In genomic region chr1:16643001-16643411, GRCh38 we compare ENCODE assay signal across 8 cellular contexts. TPM values are rescaled to one million over a fixed set of nuclear protein-coding genes. Genes with fewer than 3 reads are reported as not detected.
DNase-seq lines count a peak whose midpoint lies in the region; ATAC-seq, FAIRE-seq and TF ChIP-seq lines count a peak whose summit lies in the region.
"Not testable (repeated sequence)": the region's sequence is repeated elsewhere in the genome, so short reads cannot be mapped to it uniquely, and the experiment has no call there.

No MANE protein-coding gene starts in this region.

- H3K4me3 ChIP-seq in AG10803 (ENCODE audit: low read length) (peak overlapping the region; percentile 18), esophagus muscularis mucosa (peak overlapping the region; percentile 4 to 81 (median 61)), HepG2 (replicated peaks in 1 of 3; ENCODE audit: insufficient read depth in 1 of 3, low read depth in 2 of 3, low read length in 3 of 3) (peak overlapping the region; percentile 26 to 96 (median 90); a peak in 5 of 6 replicates)
- H3K4me3 ChIP-seq in MM.1S (ENCODE audit: low read length); osteoblast (ENCODE audit: insufficient read depth, low read length): not testable (repeated sequence)

- not testable (repeated sequence) for BruUV-seq in HepG2 (replicated peaks; lab: Mats Ljungman, UMichigan)

- not testable (repeated sequence) for H3F3A ChIP-seq in MM.1S (ENCODE audit: insufficient read depth, low read length)

- TF ChIP-seq POLR2A in esophagus muscularis mucosa (IDR thresholded peaks at IDR 0.05; ENCODE audit: low read depth); HepG2 (IDR thresholded peaks at IDR 0.05; ENCODE audit: insufficient read depth in 1 of 2, low read depth in 2 of 2, low read length in 2 of 2): not testable (repeated sequence)

- H3K27ac Mint-ChIP-seq in activated CD4-positive, alpha-beta memory T cell treated with anti-CD3 and anti-CD28 coated beads for 36 hours; activated naive CD8-positive, alpha-beta T cell treated with anti-CD3 and anti-CD28 coated beads, Interleukin-2, amount 50 U/mL, for 24 hours: not testable (repeated sequence)

- POLR2A ChIA-PET in activated CD4-positive, alpha-beta memory T cell treated with anti-CD3 and anti-CD28 coated beads for 36 hours (lab: Charles Lee); HepG2 (lab: Yijun Ruan, JAX): not testable (repeated sequence)

- not testable (repeated sequence) for H3K4me1 Mint-ChIP-seq in activated CD4-positive, alpha-beta memory T cell treated with anti-CD3 and anti-CD28 coated beads for 36 hours (ENCODE audit: low read depth); activated naive CD8-positive, alpha-beta T cell treated with anti-CD3 and anti-CD28 coated beads, Interleukin-2, amount 50 U/mL, for 24 hours

- not testable (repeated sequence) for H4K20me1 ChIP-seq in MM.1S (ENCODE audit: insufficient read depth, low read length)
- peaks cover 41% of the 10 kb centered on the region for H4K20me1 ChIP-seq in HepG2 (ENCODE audit: insufficient read depth, low read length)
- H4K20me1 ChIP-seq in osteoblast (ENCODE audit: insufficient read depth, low read length) = peaks cover 20% of the 10 kb centered on the region

- not testable (repeated sequence) for ATAC-seq in activated naive CD8-positive, alpha-beta T cell treated with anti-CD3 and anti-CD28 coated beads, Interleukin-2, amount 50 U/mL, for 24 hours; HepG2

- peaks cover 15% of the 10 kb centered on the region for H3K4me1 ChIP-seq in MM.1S (ENCODE audit: low read length)
- peaks cover 25 to 50% (median 33%) of the 10 kb centered on the region in 4 donors for H3K4me1 ChIP-seq in esophagus muscularis mucosa
- peaks cover 59% of the 10 kb centered on the region for H3K4me1 ChIP-seq in HepG2 (ENCODE audit: insufficient read depth, low read length)
- peaks cover 20% of the 10 kb centered on the region for H3K4me1 ChIP-seq in osteoblast (ENCODE audit: insufficient read depth, low read length)

- DNase-seq in AG10803 (ENCODE audit: low read depth); MM.1S; esophagus muscularis mucosa (ENCODE audit: extremely low spot score); HepG2 (ENCODE audit: low spot score): not testable (repeated sequence)
- peak; percentile 9 for DNase-seq in activated CD4-positive, alpha-beta memory T cell treated with anti-CD3 and anti-CD28 coated beads for 36 hours
- DNase-seq in activated naive CD8-positive, alpha-beta T cell treated with anti-CD3 and anti-CD28 coated beads, Interleukin-2, amount 50 U/mL, for 24 hours = peak; percentile 1
- DNase-seq in osteoblast (ENCODE audit: insufficient read length, low spot score, missing footprints) = peak; percentile 82
- DNase-seq in stimulated activated CD8-positive, alpha-beta memory T cell treated with anti-CD3 and anti-CD28 coated beads, Interleukin-4, amount 100 ng/mL, for 48 hours = peak; percentile 32

- not testable (repeated sequence) for H3K27me3 ChIP-seq in MM.1S (replicated peaks; ENCODE audit: insufficient read depth, low read length); HepG2 (ENCODE audit: control insufficient read depth in 1 of 2, insufficient read depth in 2 of 2, low read length in 2 of 2); osteoblast (ENCODE audit: insufficient read depth, low read length)
- peaks cover 0 to 20% (median 0%) of the 10 kb centered on the region in 4 donors for H3K27me3 ChIP-seq in esophagus muscularis mucosa

- H3K4me3 Mint-ChIP-seq in activated CD4-positive, alpha-beta memory T cell treated with anti-CD3 and anti-CD28 coated beads for 36 hours; activated naive CD8-positive, alpha-beta T cell treated with anti-CD3 and anti-CD28 coated beads, Interleukin-2, amount 50 U/mL, for 24 hours: not testable (repeated sequence)

- H3K9ac ChIP-seq in MM.1S (ENCODE audit: low read length) = not testable (repeated sequence)
- peak overlapping the region; percentile 99 for H3K9ac ChIP-seq in HepG2 (ENCODE audit: insufficient read depth, low read depth, low read length)

- not testable (repeated sequence) for H3K27me3 Mint-ChIP-seq in activated CD4-positive, alpha-beta memory T cell treated with anti-CD3 and anti-CD28 coated beads for 36 hours; activated naive CD8-positive, alpha-beta T cell treated with anti-CD3 and anti-CD28 coated beads, Interleukin-2, amount 50 U/mL, for 24 hours

- H3K27ac ChIP-seq in MM.1S (ENCODE audit: low read length); esophagus muscularis mucosa (replicated peaks in 1 of 4); HepG2 (ENCODE audit: extremely low read length, insufficient read depth, low read length): not testable (repeated sequence)
- H3K27ac ChIP-seq in osteoblast (ENCODE audit: low read depth, low read length) = peak overlapping the region; percentile 25

- not testable (repeated sequence) for H3K9me3 Mint-ChIP-seq in activated CD4-positive, alpha-beta memory T cell treated with anti-CD3 and anti-CD28 coated beads for 36 hours; activated naive CD8-positive, alpha-beta T cell treated with anti-CD3 and anti-CD28 coated beads, Interleukin-2, amount 50 U/mL, for 24 hours

- H3K9me2 ChIP-seq in MM.1S (replicated peaks; ENCODE audit: insufficient read depth, low read length) = not testable (repeated sequence)

- not testable (repeated sequence) for TF ChIP-seq EP300 in esophagus muscularis mucosa (IDR thresholded peaks at IDR 0.05); HepG2 (IDR thresholded peaks at IDR 0.05; ENCODE audit: low read depth in 2 of 2, low read length in 2 of 2); HepG2 (CRISPR knock-in tag; IDR thresholded peaks at IDR 0.05; ENCODE audit: borderline replicate concordance)

- intact Hi-C loops in activated CD4-positive, alpha-beta memory T cell treated with anti-CD3 and anti-CD28 coated beads for 36 hours (cut with micrococcal nuclease); esophagus muscularis mucosa (cut with DNase I); HepG2 (cut with micrococcal nuclease; ENCODE audit: unreplicated experiment): not testable (repeated sequence)

- CTCF ChIA-PET in activated CD4-positive, alpha-beta memory T cell treated with anti-CD3 and anti-CD28 coated beads for 36 hours (lab: Charles Lee); HepG2 (lab: Yijun Ruan, JAX; ENCODE audit: low intra/inter-chr PET ratio, low total read pairs): not testable (repeated sequence)

- peaks cover 44% of the 10 kb centered on the region for H3K79me2 ChIP-seq in MM.1S (ENCODE audit: low read length)
- H3K79me2 ChIP-seq in HepG2 (ENCODE audit: insufficient read depth, low read length) = peaks cover 82% of the 10 kb centered on the region
- H3K79me2 ChIP-seq in osteoblast (ENCODE audit: insufficient read depth, low read length) = peaks cover 58% of the 10 kb centered on the region

- FAIRE-seq in HepG2 (lab: Jason Lieb, UNC) = not testable (repeated sequence)

- WGBS in esophagus muscularis mucosa = 90% methylated on average over 4 of the region's 4 CpGs
- WGBS in HepG2 (ENCODE audit: low lambda C conversion rate) = 89% methylated on average over 4 of the region's 4 CpGs

- in situ Hi-C loops in HepG2 (cut with HindIII; ENCODE audit: extremely low pct_ligation_motif_present, low pct_unique_long_range_greater_than_20kb) = not testable (repeated sequence)

- H3K9me3 ChIP-seq in MM.1S (replicated peaks; ENCODE audit: insufficient read depth, low read length); esophagus muscularis mucosa; HepG2 (ENCODE audit: low read length); osteoblast (ENCODE audit: low read depth, low read length): not testable (repeated sequence)

- not testable (repeated sequence) for H3K36me3 Mint-ChIP-seq in activated CD4-positive, alpha-beta memory T cell treated with anti-CD3 and anti-CD28 coated beads for 36 hours; activated naive CD8-positive, alpha-beta T cell treated with anti-CD3 and anti-CD28 coated beads, Interleukin-2, amount 50 U/mL, for 24 hours (ENCODE audit: low read depth)

- not testable (repeated sequence) for TF ChIP-seq RAD21 in HepG2 (CRISPR knock-in tag; IDR thresholded peaks at IDR 0.05)

- not testable (repeated sequence) for H2AFZ ChIP-seq in MM.1S (ENCODE audit: low read length); HepG2 (ENCODE audit: low read length); osteoblast (ENCODE audit: low read length)

- H3K4me2 ChIP-seq in MM.1S (ENCODE audit: low read depth, low read length) (peak overlapping the region; percentile 87; the same call in 1 of the 2 replicates), HepG2 (ENCODE audit: low read depth, low read length) (peak overlapping the region; percentile 96), osteoblast (ENCODE audit: insufficient read depth, low read length) (peak overlapping the region; percentile 100)

- not testable (repeated sequence) for H3K36me3 ChIP-seq in MM.1S (replicated peaks; ENCODE audit: insufficient read depth, low read length); osteoblast (ENCODE audit: insufficient read depth, low read length)
- peaks cover 0 to 25% (median 3%) of the 10 kb centered on the region in 4 donors for H3K36me3 ChIP-seq in esophagus muscularis mucosa
- H3K36me3 ChIP-seq in HepG2 (replicated peaks in 1 of 2; ENCODE audit: control insufficient read depth in 1 of 2, insufficient read depth in 2 of 2, low read length in 2 of 2) = peaks cover 7 to 32% of the 10 kb centered on the region in 2 experiments; a peak in 4 of 5 replicates

- not testable (repeated sequence) for TF ChIP-seq CTCF in AG10803 (conservative IDR thresholded peaks at IDR 0.05; ENCODE audit: low read length); MM.1S (IDR thresholded peaks at IDR 0.05; ENCODE audit: low read length); esophagus muscularis mucosa (IDR thresholded peaks at IDR 0.05); HepG2 (CRISPR knock-in tag; IDR thresholded peaks at IDR 0.05); osteoblast (IDR thresholded peaks at IDR 0.05; ENCODE audit: extremely low read depth, low read depth, low read length)

RNA-seq across cellular contexts. Expression of gene RNU1-3, which starts 23.7 kb away (rescaled TPM):
- total RNA-seq in activated CD4-positive, alpha-beta memory T cell treated with anti-CD3 and anti-CD28 coated beads for 36 hours = 1,000 to 10,000 TPM; 1,390 to 1,409 TPM
- total RNA-seq in esophagus muscularis mucosa = under 1 TPM in 2 of 4 donors, not detected in 2; under 0.01 TPM
- 859 and 11,018 TPM in 2 replicates for total RNA-seq in HepG2 (2016; rRNA removed; fragmentation: Illumina TruSeq; extraction: Trizol)
- total RNA-seq in HepG2 (2016; cell fraction: cytosol; rRNA removed; fragmentation: Illumina TruSeq; extraction: Trizol; ENCODE audit: low read depth) = 16,281 and 17,236 TPM in 2 replicates
- 1,309 and 10,613 TPM in 2 replicates for total RNA-seq in HepG2 (2016; cell fraction: insoluble cytoplasmic fraction; rRNA removed; fragmentation: Illumina TruSeq; extraction: Trizol)
- 2,848 and 3,475 TPM in 2 replicates for total RNA-seq in HepG2 (2016; cell fraction: membrane; rRNA removed; fragmentation: Illumina TruSeq; extraction: Trizol)
- total RNA-seq in HepG2 (2016; cell fraction: nucleus; rRNA removed; fragmentation: Illumina TruSeq; extraction: Trizol) = 52,466 and 64,417 TPM in 2 replicates
- under 0.01 TPM in 2 replicates for polyA plus RNA-seq in HepG2 (2011; rRNA removed)
- polyA plus RNA-seq in HepG2 (2011; cell fraction: cytosol; rRNA removed) = under 0.01 TPM in 2 replicates
- polyA plus RNA-seq in HepG2 (2011; cell fraction: nucleus; rRNA removed) = under 0.01 TPM in 2 replicates
- 59.2 and 78.2 TPM in 2 replicates for polyA plus RNA-seq in HepG2 (2012)
- polyA plus RNA-seq in HepG2 (2016; cell fraction: cytosol; fragmentation: Illumina TruSeq; extraction: Trizol; ENCODE audit: low read depth) = 27.3 and 44.4 TPM in 2 replicates
- not detected in 2 replicates for polyA plus RNA-seq in HepG2 (2016; cell fraction: insoluble cytoplasmic fraction; fragmentation: Illumina TruSeq; extraction: Trizol; ENCODE audit: low read depth)
- polyA plus RNA-seq in HepG2 (2016; cell fraction: membrane; fragmentation: Illumina TruSeq; extraction: Trizol; ENCODE audit: low read depth) = not detected in 2 replicates
- 32.8 TPM in 1 of 2 replicates, not detected in the other for polyA plus RNA-seq in HepG2 (2016; cell fraction: nucleus; fragmentation: Illumina TruSeq; extraction: Trizol; ENCODE audit: insufficient read depth, low read depth)
- 12,820 and 15,604 TPM in 2 replicates for polyA minus RNA-seq in HepG2 (2011; rRNA and poly(A)+ RNA removed; ENCODE audit: low replicate concordance)
- 90,102 and 105,040 TPM in 2 replicates for polyA minus RNA-seq in HepG2 (2011; cell fraction: cytosol; rRNA and poly(A)+ RNA removed)
- polyA minus RNA-seq in HepG2 (2011; cell fraction: nucleus; rRNA and poly(A)+ RNA removed) = 42,574 and 58,030 TPM in 2 replicates
- under 0.01 TPM in 1 of 2 replicates, not detected in the other for total RNA-seq in osteoblast

RNA-seq across cellular contexts. Expression of gene NBPF1, which starts 29.6 kb away (rescaled TPM):
- 1 to 10 TPM; 1.9 to 2.4 TPM for total RNA-seq in activated CD4-positive, alpha-beta memory T cell treated with anti-CD3 and anti-CD28 coated beads for 36 hours
- 10 to 100 TPM; 16.6 to 39.2 (median 28.1) TPM for total RNA-seq in esophagus muscularis mucosa
- 35.6 and 36.2 TPM in 2 replicates for total RNA-seq in HepG2 (2016; rRNA removed; fragmentation: Illumina TruSeq; extraction: Trizol)
- 2.8 and 3.7 TPM in 2 replicates for total RNA-seq in HepG2 (2016; cell fraction: cytosol; rRNA removed; fragmentation: Illumina TruSeq; extraction: Trizol; ENCODE audit: low read depth)
- 33.6 and 35.9 TPM in 2 replicates for total RNA-seq in HepG2 (2016; cell fraction: insoluble cytoplasmic fraction; rRNA removed; fragmentation: Illumina TruSeq; extraction: Trizol)
- 12.7 and 15.7 TPM in 2 replicates for total RNA-seq in HepG2 (2016; cell fraction: membrane; rRNA removed; fragmentation: Illumina TruSeq; extraction: Trizol)
- total RNA-seq in HepG2 (2016; cell fraction: nucleus; rRNA removed; fragmentation: Illumina TruSeq; extraction: Trizol) = 43.1 and 51.6 TPM in 2 replicates
- 30.3 and 38.8 TPM in 2 replicates for polyA plus RNA-seq in HepG2 (2011; rRNA removed)
- polyA plus RNA-seq in HepG2 (2011; cell fraction: cytosol; rRNA removed) = 13.9 and 24.8 TPM in 2 replicates
- 44.1 and 66.8 TPM in 2 replicates for polyA plus RNA-seq in HepG2 (2011; cell fraction: nucleus; rRNA removed)
- 24.2 and 34.4 TPM in 2 replicates for polyA plus RNA-seq in HepG2 (2012)
- polyA plus RNA-seq in HepG2 (2016; cell fraction: cytosol; fragmentation: Illumina TruSeq; extraction: Trizol; ENCODE audit: low read depth) = 3.5 and 3.8 TPM in 2 replicates
- polyA plus RNA-seq in HepG2 (2016; cell fraction: insoluble cytoplasmic fraction; fragmentation: Illumina TruSeq; extraction: Trizol; ENCODE audit: low read depth) = 24.0 and 26.6 TPM in 2 replicates
- polyA plus RNA-seq in HepG2 (2016; cell fraction: membrane; fragmentation: Illumina TruSeq; extraction: Trizol; ENCODE audit: low read depth) = 12.4 and 14.6 TPM in 2 replicates
- 54.4 and 54.5 TPM in 2 replicates for polyA plus RNA-seq in HepG2 (2016; cell fraction: nucleus; fragmentation: Illumina TruSeq; extraction: Trizol; ENCODE audit: insufficient read depth, low read depth)
- polyA minus RNA-seq in HepG2 (2011; rRNA and poly(A)+ RNA removed; ENCODE audit: low replicate concordance) = 29.8 and 35.9 TPM in 2 replicates
- 20.5 and 26.0 TPM in 2 replicates for polyA minus RNA-seq in HepG2 (2011; cell fraction: cytosol; rRNA and poly(A)+ RNA removed)
- 98.8 and 162 TPM in 2 replicates for polyA minus RNA-seq in HepG2 (2011; cell fraction: nucleus; rRNA and poly(A)+ RNA removed)
- total RNA-seq in osteoblast = 54.6 and 71.6 TPM in 2 replicates

Comparison
In these comparisons a context has a peak if more than half of its experiments do, and no peak if none do; other contexts are left out.
1. RNA of gene RNU1-3, which starts 23.7 kb away (total RNA-seq): 859 to 64,417 TPM in HepG2 and 1,390 to 1,409 TPM in activated CD4-positive, alpha-beta memory T cell treated with anti-CD3 and anti-CD28 coated beads for 36 hours; under 0.01 TPM in esophagus muscularis mucosa and under 0.01 TPM in osteoblast; every median in the first group is over 100 times any median in the second.
2. Peak in every context shown above with its lines, with median percentiles within 50 percentile points of each other: H3K4me2 ChIP-seq.